9 cellular contexts compared by ENCODE assay signal in the genomic region with DNA sequence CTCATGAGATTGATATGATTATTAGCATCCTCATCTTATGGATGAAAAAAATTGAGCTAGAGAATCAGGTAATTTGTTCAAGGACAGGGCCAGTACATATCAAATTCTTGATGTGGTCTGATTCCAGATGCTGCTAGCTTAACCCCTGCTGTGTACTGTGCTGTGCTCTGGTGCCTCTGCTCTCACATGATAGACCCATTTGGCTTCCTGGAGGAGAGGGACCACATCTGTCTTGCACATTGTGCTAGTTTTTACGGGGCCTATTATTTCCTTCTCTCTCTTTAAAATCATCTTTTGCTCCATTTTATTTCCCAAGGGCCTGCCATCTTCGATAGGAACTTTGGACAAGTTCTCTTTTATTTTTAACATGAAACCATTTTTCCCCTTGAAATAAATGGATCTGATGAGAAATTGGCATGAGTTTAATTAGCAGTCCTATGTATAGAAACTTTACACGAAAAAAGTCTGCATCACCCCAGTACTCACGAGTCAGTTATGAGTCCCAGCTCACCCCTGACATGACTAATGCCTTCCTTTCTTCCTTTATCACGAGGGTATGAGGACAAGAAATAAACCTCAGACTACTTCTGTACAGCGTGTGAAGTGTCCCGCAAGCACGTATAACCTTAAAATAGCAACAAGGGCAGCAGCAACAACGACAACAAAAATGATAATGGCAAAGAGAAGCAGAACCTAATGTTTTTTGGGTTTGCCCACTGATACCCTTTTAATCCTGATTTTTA. TPM values are rescaled to one million over a fixed set of nuclear protein-coding genes. Genes with fewer than 3 reads are reported as not detected.
DNase-seq lines count a peak whose midpoint lies in the region; ATAC-seq and TF ChIP-seq lines count a peak whose summit lies in the region.
"Had no signal": no experiment of that assay in that cellular context is flagged by ENCODE, and none has a peak within 500 bp of the region (broad histone marks: within the 10 kb centered on the region; RNA-seq: fewer than 3 reads in every experiment).

No MANE protein-coding gene starts in this region.

- no peak overlapping the region for H3K27ac ChIP-seq in upper lobe of right lung
- H3K27ac ChIP-seq in CD4-positive, alpha-beta memory T cell (ENCODE audit: low read depth, low read length) = no peak overlapping the region

- peaks cover 1 to 2% of the 10 kb centered on the region in 2 donors for H3K27me3 Mint-ChIP-seq in CD4-positive, alpha-beta memory T cell

- DNase-seq in EL (peak; percentile 88), KG1 (lab: John Stamatoyannopoulos, UW) (peak; percentile 21), choroid plexus epithelial cell (ENCODE audit: low read depth) (peak; percentile 96), upper lobe of right lung (no peak), NCI-H82 (lab: John Stamatoyannopoulos, UW) (no peak), D341Med (ENCODE audit: low spot score) (no peak)
- DNase-seq in CD4-positive, alpha-beta memory T cell = no peak

- ATAC-seq in GM21528 (IDR thresholded peaks at IDR 0.05; ENCODE audit: low FRiP score, unreplicated experiment) = peak; percentile 48
- ATAC-seq in upper lobe of right lung = peak; percentile 81

- H3K4me3 Mint-ChIP-seq in CD4-positive, alpha-beta memory T cell = no peak overlapping the region
- H3K4me3 Mint-ChIP-seq: IgD-negative memory B cell had no signal

- TF ChIP-seq CTCF in choroid plexus epithelial cell (conservative IDR thresholded peaks at IDR 0.05; ENCODE audit: low read depth, low read length) (no peak), upper lobe of right lung (IDR thresholded peaks at IDR 0.05) (no peak)

- H3K4me3 ChIP-seq in choroid plexus epithelial cell (ENCODE audit: low read depth, low read length) (no peak overlapping the region), upper lobe of right lung (no peak overlapping the region)
- no peak overlapping the region for H3K4me3 ChIP-seq in CD4-positive, alpha-beta memory T cell (ENCODE audit: low read length in 2 of 2)

- H3K9me3 ChIP-seq in upper lobe of right lung = no peaks in the 10 kb centered on the region
- no peaks in the 10 kb centered on the region for H3K9me3 ChIP-seq in CD4-positive, alpha-beta memory T cell (ENCODE audit: control insufficient read depth in 1 of 2, low read length in 2 of 2)

- H3K27ac Mint-ChIP-seq in CD4-positive, alpha-beta memory T cell = peak overlapping the region in 1 of 7 donors; percentile 23
- H3K27ac Mint-ChIP-seq: IgD-negative memory B cell had no signal

- intact Hi-C loops in upper lobe of right lung (cut with DNase I) = no loop called here
- intact Hi-C loops in CD4-positive, alpha-beta memory T cell (cut with micrococcal nuclease) = no loop called here

- H3K27me3 ChIP-seq in upper lobe of right lung = no peaks in the 10 kb centered on the region
- H3K27me3 ChIP-seq in CD4-positive, alpha-beta memory T cell (ENCODE audit: insufficient read depth, low read length) = no peaks in the 10 kb centered on the region

- H3K36me3 ChIP-seq in upper lobe of right lung = no peaks in the 10 kb centered on the region
- no peaks in the 10 kb centered on the region for H3K36me3 ChIP-seq in CD4-positive, alpha-beta memory T cell (ENCODE audit: insufficient read depth, low read length)

- POLR2A ChIA-PET in CD4-positive, alpha-beta memory T cell (lab: Charles Lee; ENCODE audit: partially characterized antibody) = no interaction called here

- no peaks in the 10 kb centered on the region for H3K9me3 Mint-ChIP-seq in CD4-positive, alpha-beta memory T cell
- H3K9me3 Mint-ChIP-seq: IgD-negative memory B cell had no signal

- no peaks in the 10 kb centered on the region for H3K36me3 Mint-ChIP-seq in CD4-positive, alpha-beta memory T cell
- H3K36me3 Mint-ChIP-seq: IgD-negative memory B cell had no signal

- CTCF ChIA-PET in CD4-positive, alpha-beta memory T cell (lab: Charles Lee; ENCODE audit: partially characterized antibody) = interaction anchor here (1.2 to 1.4 kb wide), 2 partner anchors 8 to 10 kb away, joined by 4 to 5 read pairs; no protein-coding TSS in a partner anchor

- H3K4me1 ChIP-seq in upper lobe of right lung = peaks cover 5% of the 10 kb centered on the region
- no peaks in the 10 kb centered on the region for H3K4me1 ChIP-seq in CD4-positive, alpha-beta memory T cell (ENCODE audit: insufficient read depth, low read length)

- peaks cover 2 to 6% (median 5%) of the 10 kb centered on the region in 4 donors for H3K4me1 Mint-ChIP-seq in CD4-positive, alpha-beta memory T cell

RNA-seq across cellular contexts. Expression of a gene that starts 26.5 kb away (rescaled TPM):
- total RNA-seq in upper lobe of right lung = 22.1 TPM
- under 1 TPM; 0.89 to 0.96 TPM for total RNA-seq in CD4-positive, alpha-beta memory T cell
- polyA plus RNA-seq in CD4-positive, alpha-beta memory T cell = under 1 TPM; 0.10 to 0.17 TPM
- polyA plus RNA-seq: IgD-negative memory B cell had no signal

Comparison
In these comparisons a context has a peak if more than half of its experiments do, and no peak if none do; other contexts are left out.
1. DNase-seq: peak in EL (single experiment), KG1 (single experiment) and choroid plexus epithelial cell (single experiment); none in upper lobe of right lung (single experiment), CD4-positive, alpha-beta memory T cell (0 of 5), NCI-H82 (single experiment) and D341Med (single experiment).
2. RNA of a gene that starts 26.5 kb away (total RNA-seq): 22.1 TPM in upper lobe of right lung (single experiment); 0.89 to 0.96 TPM in CD4-positive, alpha-beta memory T cell; every median in the first group is over 10 times any median in the second.